24 cellular contexts compared by ENCODE assay signal in genomic region chr1:53682881-53683280, GRCh38. TPM values are rescaled to one million over a fixed set of nuclear protein-coding genes. Genes with fewer than 3 reads are reported as not detected.
"Had no signal": no experiment of that assay in that cellular context is flagged by ENCODE, and none has a peak within 500 bp of the region (broad histone marks: within the 10 kb centered on the region; RNA-seq: fewer than 3 reads in every experiment).

No MANE protein-coding gene starts in this region.

- H3K27ac ChIP-seq: coronary artery, esophagus squamous epithelium, lower lobe of right lung, ovary, psoas muscle, sigmoid colon, thoracic aorta, tibial nerve, upper lobe of left lung had no signal

- DNase-seq: effector memory CD4-positive, alpha-beta T cell; esophagus squamous epithelium; foreskin melanocyte; head of caudate nucleus; hippocampal formation; left ventricle myocardium superior; lower lobe of right lung; natural killer cell; ovary; psoas muscle; right cardiac atrium; sigmoid colon; stimulated activated CD4-positive, alpha-beta T cell treated with anti-CD3 and anti-CD28 coated beads, Interleukin-4, amount 100 ng/mL, for 4 hours; stimulated activated naive CD8-positive, alpha-beta T cell treated with anti-CD3 and anti-CD28 coated beads, Interleukin-15, Interleukin-2, amounts not matched to agents 100 U/mL and 50 U/mL, for 24 hours; upper lobe of left lung had no signal

- ATAC-seq: left ventricle myocardium superior; right cardiac atrium; stimulated activated memory B cell treated with anti-CD40 and anti-IgM and Interleukin-4, amounts not matched to agents 10 μg/mL and 1 μg/mL and 100 μg/mL, for 72 hours had no signal

- H3K4me3 ChIP-seq: coronary artery, esophagus squamous epithelium, lower lobe of right lung, ovary, psoas muscle, sigmoid colon, thoracic aorta, tibial nerve, upper lobe of left lung had no signal

- H3K4me1 ChIP-seq: lower lobe of right lung, psoas muscle, sigmoid colon had no signal

- H3K36me3 ChIP-seq: esophagus squamous epithelium, lower lobe of right lung, ovary, sigmoid colon, thoracic aorta, tibial nerve, upper lobe of left lung had no signal

- H3K9me3 ChIP-seq: esophagus squamous epithelium, lower lobe of right lung, ovary, psoas muscle, sigmoid colon, thoracic aorta, tibial nerve, upper lobe of left lung had no signal

- FAIRE-seq: endothelial cell of umbilical vein, islet of Langerhans had no signal

- H3K27me3 ChIP-seq: ovary had no signal

RNA-seq across cellular contexts. Expression of gene GLIS1, which starts 56.1 kb away (rescaled TPM):
- total RNA-seq: dermis blood vessel endothelial cell, endothelial cell of umbilical vein, left ventricle myocardium superior, lower lobe of right lung, natural killer cell, skeletal muscle tissue had no signal
- polyA plus RNA-seq: endothelial cell of umbilical vein, neural cell had no signal
